ENCODE assay signal across 22 cellular contexts in the genomic region with DNA sequence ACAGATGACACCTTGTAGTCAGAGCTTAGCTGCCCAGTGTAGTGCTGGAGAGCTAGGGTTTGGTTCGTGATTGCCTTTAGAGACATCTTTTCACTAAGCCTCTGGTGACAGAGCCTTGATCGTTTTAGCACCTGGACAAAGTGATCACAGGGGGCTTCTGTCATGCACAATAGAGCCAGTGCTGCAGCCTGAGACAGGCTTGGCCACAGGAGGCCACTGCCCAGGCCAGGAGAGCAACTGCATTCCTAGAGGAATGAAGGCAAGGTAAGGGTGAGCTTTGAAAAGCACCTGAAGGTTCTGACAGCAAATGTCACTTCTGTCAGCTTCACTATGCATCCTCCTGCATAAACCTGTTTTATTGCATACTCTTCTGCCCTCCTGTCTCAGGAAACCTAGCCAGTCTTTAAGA.
"Had no signal": no experiment of that assay in that cellular context is flagged by ENCODE, and none has a peak within 500 bp of the region (broad histone marks: within the 10 kb centered on the region; RNA-seq: fewer than 3 reads in every experiment).

No MANE protein-coding gene starts in this region.

- H3K4me1 ChIP-seq: heart right ventricle, left ventricle myocardium inferior, lower lobe of right lung, psoas muscle, tibial artery, upper lobe of left lung, uterus had no signal

- H3K27me3 Mint-ChIP-seq: stimulated activated naive CD8-positive, alpha-beta T cell treated with anti-CD3 and anti-CD28 coated beads, Interleukin-15, Interleukin-2, amounts not matched to agents 100 ng/mL and 50 ng/mL, for 24 hours had no signal

- H3K27me3 ChIP-seq: neutrophil, right lobe of liver, tibial artery, upper lobe of left lung, uterus had no signal

- DNase-seq: cortex of kidney; dorsolateral prefrontal cortex; effector CD8-positive, alpha-beta T cell; heart right ventricle; kidney; left cardiac atrium; left ventricle myocardium inferior; lower lobe of right lung; midbrain; psoas muscle; retina; right lobe of liver; stimulated activated CD4-positive, alpha-beta T cell treated with anti-CD3 and anti-CD28 coated beads, Interleukin-4, amount 100 ng/mL, for 1 hour; stimulated activated CD8-positive, alpha-beta memory T cell treated with anti-CD3 and anti-CD28 coated beads, Interleukin-4, amount 100 ng/mL, for 48 hours; tibial artery; upper lobe of left lung; uterus had no signal

- H3K4me3 ChIP-seq: dorsolateral prefrontal cortex, heart right ventricle, left ventricle myocardium inferior, lower lobe of right lung, psoas muscle, right lobe of liver, tibial artery, upper lobe of left lung, uterus had no signal

- H3K9me3 Mint-ChIP-seq: nephron; stimulated activated naive CD8-positive, alpha-beta T cell treated with anti-CD3 and anti-CD28 coated beads, Interleukin-15, Interleukin-2, amounts not matched to agents 100 ng/mL and 50 ng/mL, for 24 hours had no signal

- H3K4me3 Mint-ChIP-seq: memory B cell; nephron; stimulated activated effector memory CD8-positive, alpha-beta T cell treated with anti-CD3 and anti-CD28 coated beads, Interleukin-12 subunit alpha, Interleukin-12 subunit beta, amount 100 ng/mL, for 72 hours; stimulated activated naive CD8-positive, alpha-beta T cell treated with anti-CD3 and anti-CD28 coated beads, Interleukin-15, Interleukin-2, amounts not matched to agents 100 ng/mL and 50 ng/mL, for 24 hours had no signal

- H3K36me3 ChIP-seq: heart right ventricle, left ventricle myocardium inferior, lower lobe of right lung, neutrophil, right lobe of liver, tibial artery, upper lobe of left lung, uterus had no signal

- H3K9me3 ChIP-seq: heart right ventricle, left ventricle myocardium inferior, lower lobe of right lung, neutrophil, psoas muscle, right lobe of liver, tibial artery, upper lobe of left lung, uterus had no signal

- H3K27ac Mint-ChIP-seq: memory B cell; nephron; stimulated activated effector memory CD8-positive, alpha-beta T cell treated with anti-CD3 and anti-CD28 coated beads, Interleukin-12 subunit alpha, Interleukin-12 subunit beta, amount 100 ng/mL, for 72 hours; stimulated activated naive CD8-positive, alpha-beta T cell treated with anti-CD3 and anti-CD28 coated beads, Interleukin-15, Interleukin-2, amounts not matched to agents 100 ng/mL and 50 ng/mL, for 24 hours had no signal

- H3K27ac ChIP-seq: dorsolateral prefrontal cortex, heart right ventricle, left ventricle myocardium inferior, lower lobe of right lung, neutrophil, psoas muscle, right lobe of liver, tibial artery, upper lobe of left lung, uterus had no signal

- H3K36me3 Mint-ChIP-seq: memory B cell; stimulated activated effector memory CD8-positive, alpha-beta T cell treated with anti-CD3 and anti-CD28 coated beads, Interleukin-12 subunit alpha, Interleukin-12 subunit beta, amount 100 ng/mL, for 72 hours had no signal
